In the genomic region with DNA sequence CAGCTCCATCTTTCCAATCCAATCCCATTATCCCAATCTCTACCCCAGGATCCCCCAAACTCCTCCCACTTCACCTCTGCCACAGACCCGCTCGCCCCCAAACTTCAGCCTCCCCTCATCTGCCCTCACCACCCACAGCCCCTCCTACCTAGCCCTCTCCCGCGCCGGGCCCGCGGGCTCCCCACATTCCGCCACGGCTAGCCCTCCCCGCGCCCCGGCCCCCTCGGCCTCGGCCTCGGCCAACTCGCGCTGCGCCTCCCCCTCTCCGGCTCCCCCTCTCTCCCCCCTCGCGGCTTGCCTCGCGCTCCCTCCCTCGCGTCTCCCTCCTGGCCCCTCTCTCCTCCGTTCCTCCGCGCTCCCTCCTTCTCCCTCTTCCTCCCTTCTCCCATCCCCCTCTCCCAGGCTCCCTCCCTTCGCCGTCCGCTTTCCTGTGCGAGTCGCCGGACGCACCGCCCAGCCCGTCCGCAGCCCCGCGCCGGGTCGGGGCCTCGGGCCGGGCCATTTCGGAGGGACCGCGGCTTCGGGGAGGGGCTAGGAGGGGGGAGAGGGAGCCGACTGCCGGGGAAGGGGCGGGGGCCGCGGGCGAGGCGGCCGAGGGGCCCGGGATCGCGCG, we compare ENCODE assay signal across 8 cellular contexts. TPM values are rescaled to one million over a fixed set of nuclear protein-coding genes. Genes with fewer than 3 reads are reported as not detected.
DNase-seq lines count a peak whose midpoint lies in the region; ATAC-seq and TF ChIP-seq lines count a peak whose summit lies in the region.

A gene with protein sequence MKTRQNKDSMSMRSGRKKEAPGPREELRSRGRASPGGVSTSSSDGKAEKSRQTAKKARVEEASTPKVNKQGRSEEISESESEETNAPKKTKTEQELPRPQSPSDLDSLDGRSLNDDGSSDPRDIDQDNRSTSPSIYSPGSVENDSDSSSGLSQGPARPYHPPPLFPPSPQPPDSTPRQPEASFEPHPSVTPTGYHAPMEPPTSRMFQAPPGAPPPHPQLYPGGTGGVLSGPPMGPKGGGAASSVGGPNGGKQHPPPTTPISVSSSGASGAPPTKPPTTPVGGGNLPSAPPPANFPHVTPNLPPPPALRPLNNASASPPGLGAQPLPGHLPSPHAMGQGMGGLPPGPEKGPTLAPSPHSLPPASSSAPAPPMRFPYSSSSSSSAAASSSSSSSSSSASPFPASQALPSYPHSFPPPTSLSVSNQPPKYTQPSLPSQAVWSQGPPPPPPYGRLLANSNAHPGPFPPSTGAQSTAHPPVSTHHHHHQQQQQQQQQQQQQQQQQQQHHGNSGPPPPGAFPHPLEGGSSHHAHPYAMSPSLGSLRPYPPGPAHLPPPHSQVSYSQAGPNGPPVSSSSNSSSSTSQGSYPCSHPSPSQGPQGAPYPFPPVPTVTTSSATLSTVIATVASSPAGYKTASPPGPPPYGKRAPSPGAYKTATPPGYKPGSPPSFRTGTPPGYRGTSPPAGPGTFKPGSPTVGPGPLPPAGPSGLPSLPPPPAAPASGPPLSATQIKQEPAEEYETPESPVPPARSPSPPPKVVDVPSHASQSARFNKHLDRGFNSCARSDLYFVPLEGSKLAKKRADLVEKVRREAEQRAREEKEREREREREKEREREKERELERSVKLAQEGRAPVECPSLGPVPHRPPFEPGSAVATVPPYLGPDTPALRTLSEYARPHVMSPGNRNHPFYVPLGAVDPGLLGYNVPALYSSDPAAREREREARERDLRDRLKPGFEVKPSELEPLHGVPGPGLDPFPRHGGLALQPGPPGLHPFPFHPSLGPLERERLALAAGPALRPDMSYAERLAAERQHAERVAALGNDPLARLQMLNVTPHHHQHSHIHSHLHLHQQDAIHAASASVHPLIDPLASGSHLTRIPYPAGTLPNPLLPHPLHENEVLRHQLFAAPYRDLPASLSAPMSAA (N-terminal part only) (plus strand): TSS at position 581 of the 613 bp plus-strand sequence. CDS start 6,043 bp downstream, outside the sequence.

- in situ Hi-C loops in G401 (cut with HindIII; ENCODE audit: low sequenced_read_pairs): no loop called here

- H4K20me1 ChIP-seq in Karpas-422 (ENCODE audit: insufficient read depth, low read depth, low read length) (no peaks in the 10 kb centered on the region), smooth muscle cell (ENCODE audit: low read depth) (peaks cover 38% of the 10 kb centered on the region)

- TF ChIP-seq CTCF in colonic mucosa (IDR thresholded peaks at IDR 0.05) (no peak), kidney epithelial cell (IDR thresholded peaks at IDR 0.05; ENCODE audit: insufficient read depth, low read length, poor library complexity, severe bottlenecking) (no peak), smooth muscle cell (IDR thresholded peaks at IDR 0.05; ENCODE audit: borderline replicate concordance, insufficient read depth, poor library complexity, severe bottlenecking) (no peak)

- H3K27me3 ChIP-seq in Karpas-422 (ENCODE audit: low read length) (no peaks in the 10 kb centered on the region), colonic mucosa (no peaks in the 10 kb centered on the region), kidney epithelial cell (ENCODE audit: control insufficient read depth, insufficient read depth, low read length) (no peaks in the 10 kb centered on the region), smooth muscle cell (ENCODE audit: low read depth) (no peaks in the 10 kb centered on the region)

- H3K9me2 ChIP-seq in Karpas-422 (replicated peaks; ENCODE audit: insufficient read depth, low read length): no peaks in the 10 kb centered on the region

- DNase-seq in G401 (ENCODE audit: low spot score): peak; percentile 87
- DNase-seq in Karpas-422: peak; percentile 81
- DNase-seq in colonic mucosa: peak; percentile 79
- DNase-seq in kidney epithelial cell (ENCODE audit: low read depth): no peak
- peak; percentile 55 for DNase-seq in smooth muscle cell (lab: John Stamatoyannopoulos, UW; ENCODE audit: unreplicated experiment)

- H3K79me2 ChIP-seq in Karpas-422 (ENCODE audit: low read length): peaks cover 36% of the 10 kb centered on the region
- peaks cover 55% of the 10 kb centered on the region for H3K79me2 ChIP-seq in smooth muscle cell (ENCODE audit: low read depth)

- H3K4me3 ChIP-seq in Karpas-422 (ENCODE audit: low read length) (peak within 1 kb of the TSS; percentile 80), colonic mucosa (peak within 1 kb of the TSS; percentile 74), kidney epithelial cell (ENCODE audit: low read depth, low read length) (peak within 1 kb of the TSS; percentile 87), smooth muscle cell (peak within 1 kb of the TSS; percentile 98)

- peaks cover 21% of the 10 kb centered on the region for H3F3A ChIP-seq in smooth muscle cell (ENCODE audit: low read depth)

- ATAC-seq in GM19463 (IDR thresholded peaks at IDR 0.05; ENCODE audit: unreplicated experiment) (no peak), HG02678 (IDR thresholded peaks at IDR 0.05; ENCODE audit: unreplicated experiment) (no peak)

- H3K4me2 ChIP-seq in Karpas-422 (ENCODE audit: low read depth, low read length, poor library complexity, severe bottlenecking) (peak within 1 kb of the TSS; percentile 77), smooth muscle cell (peak within 1 kb of the TSS; percentile 99)

- H2AFZ ChIP-seq in Karpas-422 (ENCODE audit: low read length) (peak within 1 kb of the TSS; percentile 70), smooth muscle cell (ENCODE audit: low read depth) (peak within 1 kb of the TSS; percentile 67)

- peak within 1 kb of the TSS; percentile 92 for H3K9ac ChIP-seq in Karpas-422 (ENCODE audit: low read length)
- H3K9ac ChIP-seq in colonic mucosa (ENCODE audit: low read depth in 2 of 2, low read length in 2 of 2): peak within 1 kb of the TSS; percentile 87 to 97
- peak within 1 kb of the TSS; percentile 93 for H3K9ac ChIP-seq in smooth muscle cell (ENCODE audit: low read depth)

- H3K4me1 ChIP-seq in Karpas-422 (ENCODE audit: low read length): peaks cover 65% of the 10 kb centered on the region
- H3K4me1 ChIP-seq in colonic mucosa: peaks cover 14% of the 10 kb centered on the region
- H3K4me1 ChIP-seq in smooth muscle cell (ENCODE audit: low read depth): peaks cover 42% of the 10 kb centered on the region

- intact Hi-C loops in T-helper 2 cell treated with Interferon-gamma antibody and Interleukin-4, amounts not matched to agents 100 ng/mL and 5 ng/mL, for 36 hours (cut with micrococcal nuclease): no loop called here
- intact Hi-C loops in colonic mucosa (cut with DNase I): no loop called here

- H3K9me3 ChIP-seq in Karpas-422 (ENCODE audit: low read length) (no peaks in the 10 kb centered on the region), colonic mucosa (no peaks in the 10 kb centered on the region), smooth muscle cell (replicated peaks; ENCODE audit: low read depth) (no peaks in the 10 kb centered on the region)

- H3K36me3 ChIP-seq in Karpas-422 (ENCODE audit: insufficient read depth, low read length) (no peaks in the 10 kb centered on the region), colonic mucosa (no peaks in the 10 kb centered on the region), kidney epithelial cell (ENCODE audit: control insufficient read depth, insufficient read depth, low read length) (no peaks in the 10 kb centered on the region), smooth muscle cell (ENCODE audit: low read depth) (no peaks in the 10 kb centered on the region)

- H3K27ac ChIP-seq in Karpas-422 (ENCODE audit: low read length) (peak within 1 kb of the TSS; percentile 68), colonic mucosa (peak within 1 kb of the TSS; percentile 90), smooth muscle cell (ENCODE audit: low read depth) (peak within 1 kb of the TSS; percentile 77)

- WGBS in smooth muscle cell (ENCODE audit: low lambda C conversion rate): under 1% methylated on average over 21 of the region's 60 CpGs

RNA-seq across cellular contexts. Expression of the gene that starts here (rescaled TPM):
- total RNA-seq in G401 (2014; rRNA removed; shearing (Covaris generic)): 2.2 and 6.2 TPM in 2 replicates
- total RNA-seq in Karpas-422 (2014; rRNA removed; shearing (Covaris generic); ENCODE audit: low replicate concordance): 8.8 and 11.7 TPM in 2 replicates
- total RNA-seq in T-helper 2 cell treated with Interferon-gamma antibody and Interleukin-4, amounts not matched to agents 100 ng/mL and 5 ng/mL, for 36 hours: 35.9 and 37.0 TPM in 2 replicates
- total RNA-seq in colonic mucosa (100 to 1,000 TPM in 1 of 2 donors, 10 to 100 TPM in 1; 67.5 to 103 TPM), kidney epithelial cell (32.7 and 38.6 TPM in 2 replicates), smooth muscle cell (9.9 and 30.4 TPM in 2 replicates)
- 28.8 and 36.1 TPM in 2 replicates for polyA plus RNA-seq in smooth muscle cell
